ENCODE assay signal across 27 cellular contexts in genomic region chr4:72899621-72900020, GRCh38.
"Had no signal": no experiment of that assay in that cellular context is flagged by ENCODE, and none has a peak within 500 bp of the region (broad histone marks: within the 10 kb centered on the region; RNA-seq: fewer than 3 reads in every experiment).

No MANE protein-coding gene starts in this region.

- H3K27me3 ChIP-seq: breast epithelium, cardiac muscle cell, colonic mucosa, esophagus squamous epithelium, gastroesophageal sphincter had no signal

- H3K4me1 ChIP-seq: breast epithelium, colonic mucosa, gastroesophageal sphincter had no signal

- H3K4me3 ChIP-seq: breast epithelium, cardiac muscle cell, colonic mucosa, esophagus squamous epithelium, gastroesophageal sphincter had no signal

- H3K36me3 ChIP-seq: breast epithelium, cardiac muscle cell, colonic mucosa, esophagus squamous epithelium, gastroesophageal sphincter had no signal

- H3K9me3 ChIP-seq: breast epithelium, colonic mucosa, esophagus squamous epithelium, gastroesophageal sphincter had no signal

- H3K27ac ChIP-seq: breast epithelium, cardiac muscle cell, colonic mucosa, epithelial cell of prostate, esophagus squamous epithelium, gastroesophageal sphincter had no signal

- DNase-seq: activated CD4-positive, alpha-beta T cell treated with anti-CD3 and anti-CD28 coated beads for 48 hours; activated CD4-positive, alpha-beta T cell treated with anti-CD3 and anti-CD28 coated beads, Interleukin-2, amount 50 U/mL, for 1 hour; activated CD4-positive, alpha-beta T cell treated with anti-CD3 and anti-CD28 coated beads, Interleukin-2, amount 50 U/mL, for 48 hours; activated CD8-positive, alpha-beta memory T cell treated with anti-CD3 and anti-CD28 coated beads for 24 hours; activated CD8-positive, alpha-beta T cell treated with anti-CD3 and anti-CD28 coated beads for 36 hours; activated effector memory CD4-positive, alpha-beta T cell treated with Interleukin-2 at 50 U/mL for 16 hours; activated gamma-delta T cell treated with Interleukin-2 at 50 U/mL for 16 hours; activated naive CD4-positive, alpha-beta T cell treated with anti-CD3 and anti-CD28 coated beads, Interleukin-2, amount 50 U/mL, for 16 hours; activated naive CD4-positive, alpha-beta T cell treated with Interleukin-2 at 50 U/mL for 16 hours; activated T-cell treated with anti-CD3 and anti-CD28 coated beads, Interleukin-2, amount 50 U/mL, for 4 hours; amniotic stem cell; anterior cingulate cortex; central memory CD4-positive, alpha-beta T cell; cerebellar nuclear complex; colonic mucosa; effector CD8-positive, alpha-beta T cell; esophagus squamous epithelium; foreskin melanocyte; head of caudate nucleus; T-helper 2 cell had no signal

- ATAC-seq: activated CD8-positive, alpha-beta T cell treated with anti-CD3 and anti-CD28 coated beads for 36 hours; activated T-cell treated with anti-CD3 and anti-CD28 coated beads, Interleukin-2, amount 50 U/mL, for 4 hours; activated T-helper 17 cell treated with anti-CD3 and anti-CD28 coated beads, Interleukin-2, amount 50 U/mL, for 72 hours; gastroesophageal sphincter had no signal

- FAIRE-seq: endometrium, endothelial cell of umbilical vein had no signal
